1 cellular context compared by ENCODE assay signal in genomic region chr1:42221952-42222606, GRCh38.
A peak's percentile ranks its signal among the peaks of the same experiment; 100 is the strongest.
TF ChIP-seq lines count a peak whose summit lies in the region.

No MANE protein-coding gene starts in this region.

TF ChIP-seq in K562, 482 proteins besides CTCF, POLR2A, EP300 and RAD21 (continued from another document):
- TF ChIP-seq, protein P1, sequence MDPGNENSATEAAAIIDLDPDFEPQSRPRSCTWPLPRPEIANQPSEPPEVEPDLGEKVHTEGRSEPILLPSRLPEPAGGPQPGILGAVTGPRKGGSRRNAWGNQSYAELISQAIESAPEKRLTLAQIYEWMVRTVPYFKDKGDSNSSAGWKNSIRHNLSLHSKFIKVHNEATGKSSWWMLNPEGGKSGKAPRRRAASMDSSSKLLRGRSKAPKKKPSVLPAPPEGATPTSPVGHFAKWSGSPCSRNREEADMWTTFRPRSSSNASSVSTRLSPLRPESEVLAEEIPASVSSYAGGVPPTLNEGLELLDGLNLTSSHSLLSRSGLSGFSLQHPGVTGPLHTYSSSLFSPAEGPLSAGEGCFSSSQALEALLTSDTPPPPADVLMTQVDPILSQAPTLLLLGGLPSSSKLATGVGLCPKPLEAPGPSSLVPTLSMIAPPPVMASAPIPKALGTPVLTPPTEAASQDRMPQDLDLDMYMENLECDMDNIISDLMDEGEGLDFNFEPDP (CRISPR knock-in tag; IDR thresholded peaks at IDR 0.05) = no peak
- TF ChIP-seq DACH1 (IDR thresholded peaks at IDR 0.05; ENCODE audit: partially characterized antibody) (no peak), ZNF512 (tag; IDR thresholded peaks at IDR 0.05) (0 out of 2 replicates have a peak, but pooled peaks have one; percentile 44), MTA1 (IDR thresholded peaks at IDR 0.05; ENCODE audit: borderline replicate concordance) (peak; percentile 55; the same call in 1 of the 2 replicates), ARID1B (IDR thresholded peaks at IDR 0.05) (peak; percentile 68), KDM5B (IDR thresholded peaks at IDR 0.05; ENCODE audit: insufficient replicate concordance, low read depth, low read length) (no peak), SPI1 (IDR thresholded peaks at IDR 0.05; ENCODE audit: borderline replicate concordance, low read depth, low read length) (no peak), PML (IDR thresholded peaks at IDR 0.05; ENCODE audit: low read length) (no peak), NR3C1 (CRISPR knock-in tag; IDR thresholded peaks at IDR 0.05) (no peak), HOMEZ (CRISPR knock-in tag; IDR thresholded peaks at IDR 0.05) (no peak), FOSL1 (tag; conservative IDR thresholded peaks at IDR 0.05) (peak; percentile 82), ZBTB12 (CRISPR knock-in tag; IDR thresholded peaks at IDR 0.05) (no peak), ZEB2 (IDR thresholded peaks at IDR 0.05) (peak; percentile 52; the same call in 1 of the 2 replicates), ZNF24 (IDR thresholded peaks at IDR 0.05) (peak; percentile 66; the same call in 1 of the 2 replicates), CBX3 (IDR thresholded peaks at IDR 0.05; ENCODE audit: borderline replicate concordance in 1 of 2, low read length in 2 of 2) (no peak), SIRT6 (IDR thresholded peaks at IDR 0.05; ENCODE audit: low read depth, low read length) (no peak), ZKSCAN8 (CRISPR knock-in tag; IDR thresholded peaks at IDR 0.05) (no peak), KDM1A (IDR thresholded peaks at IDR 0.05) (peak in 1 of 2 experiments; percentile 81; a peak in 2 of 4 replicates), PCBP1 (IDR thresholded peaks at IDR 0.05; ENCODE audit: low read depth, low read length, poor library complexity, severe bottlenecking) (peak; percentile 96), NCOR1 (IDR thresholded peaks at IDR 0.05) (0 out of 2 replicates have a peak, but pooled peaks have one; percentile 18), CBFA2T3 (IDR thresholded peaks at IDR 0.05) (peak; percentile 51), FOXA3 (CRISPR knock-in tag; conservative IDR thresholded peaks at IDR 0.05 in 1 of 2, IDR thresholded peaks at IDR 0.05 in 1 of 2) (peak in 1 of 2 experiments; percentile 77; a peak in 2 of 4 replicates), IRF1 (CRISPR knock-in tag; IDR thresholded peaks at IDR 0.05; ENCODE audit: borderline replicate concordance) (no peak), EHMT2 (IDR thresholded peaks at IDR 0.05) (0 out of 2 replicates have a peak, but pooled peaks have one; percentile 7), MTA2 (IDR thresholded peaks at IDR 0.05; ENCODE audit: low read depth) (no peak), DDX20 (tag; IDR thresholded peaks at IDR 0.05; ENCODE audit: low read depth) (no peak), POU5F1 (IDR thresholded peaks at IDR 0.05; ENCODE audit: borderline replicate concordance, low read depth, low read length, partially characterized antibody) (no peak)
- TF ChIP-seq, protein P2, sequence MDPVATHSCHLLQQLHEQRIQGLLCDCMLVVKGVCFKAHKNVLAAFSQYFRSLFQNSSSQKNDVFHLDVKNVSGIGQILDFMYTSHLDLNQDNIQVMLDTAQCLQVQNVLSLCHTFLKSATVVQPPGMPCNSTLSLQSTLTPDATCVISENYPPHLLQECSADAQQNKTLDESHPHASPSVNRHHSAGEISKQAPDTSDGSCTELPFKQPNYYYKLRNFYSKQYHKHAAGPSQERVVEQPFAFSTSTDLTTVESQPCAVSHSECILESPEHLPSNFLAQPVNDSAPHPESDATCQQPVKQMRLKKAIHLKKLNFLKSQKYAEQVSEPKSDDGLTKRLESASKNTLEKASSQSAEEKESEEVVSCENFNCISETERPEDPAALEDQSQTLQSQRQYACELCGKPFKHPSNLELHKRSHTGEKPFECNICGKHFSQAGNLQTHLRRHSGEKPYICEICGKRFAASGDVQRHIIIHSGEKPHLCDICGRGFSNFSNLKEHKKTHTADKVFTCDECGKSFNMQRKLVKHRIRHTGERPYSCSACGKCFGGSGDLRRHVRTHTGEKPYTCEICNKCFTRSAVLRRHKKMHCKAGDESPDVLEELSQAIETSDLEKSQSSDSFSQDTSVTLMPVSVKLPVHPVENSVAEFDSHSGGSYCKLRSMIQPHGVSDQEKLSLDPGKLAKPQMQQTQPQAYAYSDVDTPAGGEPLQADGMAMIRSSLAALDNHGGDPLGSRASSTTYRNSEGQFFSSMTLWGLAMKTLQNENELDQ (CRISPR knock-in tag; IDR thresholded peaks at IDR 0.05; ENCODE audit: borderline replicate concordance) = no peak
- TF ChIP-seq, protein P3, sequence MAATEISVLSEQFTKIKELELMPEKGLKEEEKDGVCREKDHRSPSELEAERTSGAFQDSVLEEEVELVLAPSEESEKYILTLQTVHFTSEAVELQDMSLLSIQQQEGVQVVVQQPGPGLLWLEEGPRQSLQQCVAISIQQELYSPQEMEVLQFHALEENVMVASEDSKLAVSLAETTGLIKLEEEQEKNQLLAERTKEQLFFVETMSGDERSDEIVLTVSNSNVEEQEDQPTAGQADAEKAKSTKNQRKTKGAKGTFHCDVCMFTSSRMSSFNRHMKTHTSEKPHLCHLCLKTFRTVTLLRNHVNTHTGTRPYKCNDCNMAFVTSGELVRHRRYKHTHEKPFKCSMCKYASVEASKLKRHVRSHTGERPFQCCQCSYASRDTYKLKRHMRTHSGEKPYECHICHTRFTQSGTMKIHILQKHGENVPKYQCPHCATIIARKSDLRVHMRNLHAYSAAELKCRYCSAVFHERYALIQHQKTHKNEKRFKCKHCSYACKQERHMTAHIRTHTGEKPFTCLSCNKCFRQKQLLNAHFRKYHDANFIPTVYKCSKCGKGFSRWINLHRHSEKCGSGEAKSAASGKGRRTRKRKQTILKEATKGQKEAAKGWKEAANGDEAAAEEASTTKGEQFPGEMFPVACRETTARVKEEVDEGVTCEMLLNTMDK (IDR thresholded peaks at IDR 0.05; ENCODE audit: borderline replicate concordance, insufficient read depth, low read depth, low read length, poor library complexity, severe bottlenecking) = no peak
- TF ChIP-seq, protein P4, sequence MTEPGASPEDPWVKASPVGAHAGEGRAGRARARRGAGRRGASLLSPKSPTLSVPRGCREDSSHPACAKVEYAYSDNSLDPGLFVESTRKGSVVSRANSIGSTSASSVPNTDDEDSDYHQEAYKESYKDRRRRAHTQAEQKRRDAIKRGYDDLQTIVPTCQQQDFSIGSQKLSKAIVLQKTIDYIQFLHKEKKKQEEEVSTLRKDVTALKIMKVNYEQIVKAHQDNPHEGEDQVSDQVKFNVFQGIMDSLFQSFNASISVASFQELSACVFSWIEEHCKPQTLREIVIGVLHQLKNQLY (CRISPR knock-in tag; conservative IDR thresholded peaks at IDR 0.05) = no peak
TF ChIP-seq in K562: peak in this region for 41.
